ENCODE assay signal across 1 cellular context in the genomic region with DNA sequence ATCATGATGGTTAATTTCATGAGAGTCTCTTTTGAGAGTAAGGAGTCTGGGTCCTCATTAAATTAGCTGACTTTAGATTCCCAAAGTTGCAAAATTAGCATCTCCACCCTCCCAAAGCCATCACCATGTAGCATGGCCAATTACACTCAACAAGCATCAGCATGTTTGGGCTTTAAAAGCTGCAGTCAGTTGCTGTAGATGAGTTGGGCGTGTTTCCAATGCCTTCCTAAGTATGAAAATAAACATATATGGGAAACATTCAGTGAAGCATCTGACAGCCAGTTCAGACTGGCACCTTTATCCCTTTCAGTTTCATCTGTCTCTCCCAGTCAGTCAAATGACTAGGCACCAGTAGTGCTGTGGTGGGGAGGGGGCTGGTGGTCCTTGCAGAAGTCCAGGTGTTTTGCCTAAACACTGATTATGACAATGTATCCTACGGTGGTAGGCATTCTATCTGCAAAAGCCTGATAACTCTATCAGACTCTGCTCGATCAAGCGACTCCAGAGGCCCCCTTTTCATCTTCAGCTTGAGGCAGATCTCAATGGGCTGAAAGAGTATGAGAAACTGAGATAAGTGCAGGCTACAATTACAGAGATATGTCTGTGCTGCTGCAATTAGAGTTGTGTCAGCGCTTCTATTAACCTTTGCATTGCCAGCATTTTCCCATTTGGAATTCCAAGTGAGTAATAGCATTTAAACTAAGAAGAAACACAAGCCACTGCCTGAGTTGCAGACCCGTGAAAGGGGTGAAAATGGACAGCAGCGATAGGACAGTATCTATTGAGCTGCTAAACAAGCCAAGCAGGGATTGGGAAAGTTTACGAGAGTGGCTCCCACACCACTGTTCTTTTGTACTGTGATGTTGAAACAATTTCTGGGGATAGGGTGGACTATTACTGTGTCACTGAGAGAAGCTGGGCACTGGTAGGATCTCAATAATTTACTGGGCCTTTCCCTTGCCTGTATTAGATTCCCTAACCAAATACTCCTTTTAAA.
TF ChIP-seq lines count a peak whose summit lies in the region.

No MANE protein-coding gene starts in this region.

TF ChIP-seq in K562, 482 proteins besides CTCF, POLR2A, EP300 and RAD21 (continued from another document and continues in another):
- TF ChIP-seq, protein P1, sequence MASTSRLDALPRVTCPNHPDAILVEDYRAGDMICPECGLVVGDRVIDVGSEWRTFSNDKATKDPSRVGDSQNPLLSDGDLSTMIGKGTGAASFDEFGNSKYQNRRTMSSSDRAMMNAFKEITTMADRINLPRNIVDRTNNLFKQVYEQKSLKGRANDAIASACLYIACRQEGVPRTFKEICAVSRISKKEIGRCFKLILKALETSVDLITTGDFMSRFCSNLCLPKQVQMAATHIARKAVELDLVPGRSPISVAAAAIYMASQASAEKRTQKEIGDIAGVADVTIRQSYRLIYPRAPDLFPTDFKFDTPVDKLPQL (IDR thresholded peaks at IDR 0.05; ENCODE audit: extremely low read depth, insufficient read length) = no peak
- TF ChIP-seq E2F3 (CRISPR knock-in tag; IDR thresholded peaks at IDR 0.05) (no peak), CC2D1A (IDR thresholded peaks at IDR 0.05) (no peak; the same call in 1 of the 2 replicates), MAZ (CRISPR knock-in tag; conservative IDR thresholded peaks at IDR 0.05 in 1 of 2, IDR thresholded peaks at IDR 0.05 in 1 of 2) (no peak), NFE2 (IDR thresholded peaks at IDR 0.05; ENCODE audit: low read depth) (0 out of 2 replicates have a peak, but pooled peaks have one; percentile 41), ZNF699 (CRISPR knock-in tag; IDR thresholded peaks at IDR 0.05; ENCODE audit: insufficient replicate concordance) (no peak), RBM17 (IDR thresholded peaks at IDR 0.05; ENCODE audit: borderline replicate concordance, low read depth, low read length) (no peak), MYC (IDR thresholded peaks at IDR 0.05; ENCODE audit: low read depth, low read length) (no peak), MYC (CRISPR knock-in tag; IDR thresholded peaks at IDR 0.05; ENCODE audit: borderline replicate concordance, low read depth) (no peak), TCF3 (CRISPR knock-in tag; IDR thresholded peaks at IDR 0.05) (peak; percentile 67), RBM34 (IDR thresholded peaks at IDR 0.05; ENCODE audit: borderline replicate concordance, insufficient read depth, low read length) (no peak), GATAD2B (IDR thresholded peaks at IDR 0.05; ENCODE audit: borderline replicate concordance) (0 out of 2 replicates have a peak, but pooled peaks have one; percentile 23), CBFA2T3 (IDR thresholded peaks at IDR 0.05) (peak; percentile 93), ZNF431 (CRISPR knock-in tag; IDR thresholded peaks at IDR 0.05) (no peak), ZNF124 (CRISPR knock-in tag; IDR thresholded peaks at IDR 0.05) (no peak), NFIC (IDR thresholded peaks at IDR 0.05) (peak; percentile 50; the same call in 1 of the 2 replicates), XRCC3 (IDR thresholded peaks at IDR 0.05) (no peak), DPF2 (IDR thresholded peaks at IDR 0.05) (peak; percentile 56), SLC30A9 (CRISPR knock-in tag; IDR thresholded peaks at IDR 0.05) (no peak), RHOXF2B (CRISPR knock-in tag; conservative IDR thresholded peaks at IDR 0.05) (no peak), PML (IDR thresholded peaks at IDR 0.05; ENCODE audit: low read length) (peak; percentile 46; the same call in 1 of the 2 replicates), ZNF707 (CRISPR knock-in tag; conservative IDR thresholded peaks at IDR 0.05) (no peak), ZNF121 (CRISPR knock-in tag; conservative IDR thresholded peaks at IDR 0.05) (no peak)
- TF ChIP-seq, protein P2, sequence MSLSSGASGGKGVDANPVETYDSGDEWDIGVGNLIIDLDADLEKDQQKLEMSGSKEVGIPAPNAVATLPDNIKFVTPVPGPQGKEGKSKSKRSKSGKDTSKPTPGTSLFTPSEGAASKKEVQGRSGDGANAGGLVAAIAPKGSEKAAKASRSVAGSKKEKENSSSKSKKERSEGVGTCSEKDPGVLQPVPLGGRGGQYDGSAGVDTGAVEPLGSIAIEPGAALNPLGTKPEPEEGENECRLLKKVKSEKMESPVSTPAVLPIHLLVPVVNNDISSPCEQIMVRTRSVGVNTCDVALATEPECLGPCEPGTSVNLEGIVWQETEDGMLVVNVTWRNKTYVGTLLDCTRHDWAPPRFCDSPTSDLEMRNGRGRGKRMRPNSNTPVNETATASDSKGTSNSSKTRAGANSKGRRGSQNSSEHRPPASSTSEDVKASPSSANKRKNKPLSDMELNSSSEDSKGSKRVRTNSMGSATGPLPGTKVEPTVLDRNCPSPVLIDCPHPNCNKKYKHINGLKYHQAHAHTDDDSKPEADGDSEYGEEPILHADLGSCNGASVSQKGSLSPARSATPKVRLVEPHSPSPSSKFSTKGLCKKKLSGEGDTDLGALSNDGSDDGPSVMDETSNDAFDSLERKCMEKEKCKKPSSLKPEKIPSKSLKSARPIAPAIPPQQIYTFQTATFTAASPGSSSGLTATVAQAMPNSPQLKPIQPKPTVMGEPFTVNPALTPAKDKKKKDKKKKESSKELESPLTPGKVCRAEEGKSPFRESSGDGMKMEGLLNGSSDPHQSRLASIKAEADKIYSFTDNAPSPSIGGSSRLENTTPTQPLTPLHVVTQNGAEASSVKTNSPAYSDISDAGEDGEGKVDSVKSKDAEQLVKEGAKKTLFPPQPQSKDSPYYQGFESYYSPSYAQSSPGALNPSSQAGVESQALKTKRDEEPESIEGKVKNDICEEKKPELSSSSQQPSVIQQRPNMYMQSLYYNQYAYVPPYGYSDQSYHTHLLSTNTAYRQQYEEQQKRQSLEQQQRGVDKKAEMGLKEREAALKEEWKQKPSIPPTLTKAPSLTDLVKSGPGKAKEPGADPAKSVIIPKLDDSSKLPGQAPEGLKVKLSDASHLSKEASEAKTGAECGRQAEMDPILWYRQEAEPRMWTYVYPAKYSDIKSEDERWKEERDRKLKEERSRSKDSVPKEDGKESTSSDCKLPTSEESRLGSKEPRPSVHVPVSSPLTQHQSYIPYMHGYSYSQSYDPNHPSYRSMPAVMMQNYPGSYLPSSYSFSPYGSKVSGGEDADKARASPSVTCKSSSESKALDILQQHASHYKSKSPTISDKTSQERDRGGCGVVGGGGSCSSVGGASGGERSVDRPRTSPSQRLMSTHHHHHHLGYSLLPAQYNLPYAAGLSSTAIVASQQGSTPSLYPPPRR (CRISPR knock-in tag; IDR thresholded peaks at IDR 0.05; ENCODE audit: borderline replicate concordance) = no peak
- TF ChIP-seq, protein P3, sequence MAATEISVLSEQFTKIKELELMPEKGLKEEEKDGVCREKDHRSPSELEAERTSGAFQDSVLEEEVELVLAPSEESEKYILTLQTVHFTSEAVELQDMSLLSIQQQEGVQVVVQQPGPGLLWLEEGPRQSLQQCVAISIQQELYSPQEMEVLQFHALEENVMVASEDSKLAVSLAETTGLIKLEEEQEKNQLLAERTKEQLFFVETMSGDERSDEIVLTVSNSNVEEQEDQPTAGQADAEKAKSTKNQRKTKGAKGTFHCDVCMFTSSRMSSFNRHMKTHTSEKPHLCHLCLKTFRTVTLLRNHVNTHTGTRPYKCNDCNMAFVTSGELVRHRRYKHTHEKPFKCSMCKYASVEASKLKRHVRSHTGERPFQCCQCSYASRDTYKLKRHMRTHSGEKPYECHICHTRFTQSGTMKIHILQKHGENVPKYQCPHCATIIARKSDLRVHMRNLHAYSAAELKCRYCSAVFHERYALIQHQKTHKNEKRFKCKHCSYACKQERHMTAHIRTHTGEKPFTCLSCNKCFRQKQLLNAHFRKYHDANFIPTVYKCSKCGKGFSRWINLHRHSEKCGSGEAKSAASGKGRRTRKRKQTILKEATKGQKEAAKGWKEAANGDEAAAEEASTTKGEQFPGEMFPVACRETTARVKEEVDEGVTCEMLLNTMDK (IDR thresholded peaks at IDR 0.05; ENCODE audit: borderline replicate concordance, insufficient read depth, low read depth, low read length, poor library complexity, severe bottlenecking) = no peak
- TF ChIP-seq, protein P4, sequence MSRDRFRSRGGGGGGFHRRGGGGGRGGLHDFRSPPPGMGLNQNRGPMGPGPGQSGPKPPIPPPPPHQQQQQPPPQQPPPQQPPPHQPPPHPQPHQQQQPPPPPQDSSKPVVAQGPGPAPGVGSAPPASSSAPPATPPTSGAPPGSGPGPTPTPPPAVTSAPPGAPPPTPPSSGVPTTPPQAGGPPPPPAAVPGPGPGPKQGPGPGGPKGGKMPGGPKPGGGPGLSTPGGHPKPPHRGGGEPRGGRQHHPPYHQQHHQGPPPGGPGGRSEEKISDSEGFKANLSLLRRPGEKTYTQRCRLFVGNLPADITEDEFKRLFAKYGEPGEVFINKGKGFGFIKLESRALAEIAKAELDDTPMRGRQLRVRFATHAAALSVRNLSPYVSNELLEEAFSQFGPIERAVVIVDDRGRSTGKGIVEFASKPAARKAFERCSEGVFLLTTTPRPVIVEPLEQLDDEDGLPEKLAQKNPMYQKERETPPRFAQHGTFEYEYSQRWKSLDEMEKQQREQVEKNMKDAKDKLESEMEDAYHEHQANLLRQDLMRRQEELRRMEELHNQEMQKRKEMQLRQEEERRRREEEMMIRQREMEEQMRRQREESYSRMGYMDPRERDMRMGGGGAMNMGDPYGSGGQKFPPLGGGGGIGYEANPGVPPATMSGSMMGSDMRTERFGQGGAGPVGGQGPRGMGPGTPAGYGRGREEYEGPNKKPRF (IDR thresholded peaks at IDR 0.05; ENCODE audit: low read depth, low read length) = no peak
- TF ChIP-seq, protein P5, sequence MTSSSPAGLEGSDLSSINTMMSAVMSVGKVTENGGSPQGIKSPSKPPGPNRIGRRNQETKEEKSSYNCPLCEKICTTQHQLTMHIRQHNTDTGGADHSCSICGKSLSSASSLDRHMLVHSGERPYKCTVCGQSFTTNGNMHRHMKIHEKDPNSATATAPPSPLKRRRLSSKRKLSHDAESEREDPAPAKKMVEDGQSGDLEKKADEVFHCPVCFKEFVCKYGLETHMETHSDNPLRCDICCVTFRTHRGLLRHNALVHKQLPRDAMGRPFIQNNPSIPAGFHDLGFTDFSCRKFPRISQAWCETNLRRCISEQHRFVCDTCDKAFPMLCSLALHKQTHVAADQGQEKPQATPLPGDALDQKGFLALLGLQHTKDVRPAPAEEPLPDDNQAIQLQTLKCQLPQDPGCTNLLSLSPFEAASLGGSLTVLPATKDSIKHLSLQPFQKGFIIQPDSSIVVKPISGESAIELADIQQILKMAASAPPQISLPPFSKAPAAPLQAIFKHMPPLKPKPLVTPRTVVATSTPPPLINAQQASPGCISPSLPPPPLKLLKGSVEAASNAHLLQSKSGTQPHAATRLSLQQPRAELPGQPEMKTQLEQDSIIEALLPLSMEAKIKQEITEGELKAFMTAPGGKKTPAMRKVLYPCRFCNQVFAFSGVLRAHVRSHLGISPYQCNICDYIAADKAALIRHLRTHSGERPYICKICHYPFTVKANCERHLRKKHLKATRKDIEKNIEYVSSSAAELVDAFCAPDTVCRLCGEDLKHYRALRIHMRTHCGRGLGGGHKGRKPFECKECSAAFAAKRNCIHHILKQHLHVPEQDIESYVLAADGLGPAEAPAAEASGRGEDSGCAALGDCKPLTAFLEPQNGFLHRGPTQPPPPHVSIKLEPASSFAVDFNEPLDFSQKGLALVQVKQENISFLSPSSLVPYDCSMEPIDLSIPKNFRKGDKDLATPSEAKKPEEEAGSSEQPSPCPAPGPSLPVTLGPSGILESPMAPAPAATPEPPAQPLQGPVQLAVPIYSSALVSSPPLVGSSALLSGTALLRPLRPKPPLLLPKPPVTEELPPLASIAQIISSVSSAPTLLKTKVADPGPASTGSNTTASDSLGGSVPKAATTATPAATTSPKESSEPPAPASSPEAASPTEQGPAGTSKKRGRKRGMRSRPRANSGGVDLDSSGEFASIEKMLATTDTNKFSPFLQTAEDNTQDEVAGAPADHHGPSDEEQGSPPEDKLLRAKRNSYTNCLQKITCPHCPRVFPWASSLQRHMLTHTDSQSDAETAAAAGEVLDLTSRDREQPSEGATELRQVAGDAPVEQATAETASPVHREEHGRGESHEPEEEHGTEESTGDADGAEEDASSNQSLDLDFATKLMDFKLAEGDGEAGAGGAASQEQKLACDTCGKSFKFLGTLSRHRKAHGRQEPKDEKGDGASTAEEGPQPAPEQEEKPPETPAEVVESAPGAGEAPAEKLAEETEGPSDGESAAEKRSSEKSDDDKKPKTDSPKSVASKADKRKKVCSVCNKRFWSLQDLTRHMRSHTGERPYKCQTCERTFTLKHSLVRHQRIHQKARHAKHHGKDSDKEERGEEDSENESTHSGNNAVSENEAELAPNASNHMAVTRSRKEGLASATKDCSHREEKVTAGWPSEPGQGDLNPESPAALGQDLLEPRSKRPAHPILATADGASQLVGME (CRISPR knock-in tag; IDR thresholded peaks at IDR 0.05) = no peak
- TF ChIP-seq, protein P6, sequence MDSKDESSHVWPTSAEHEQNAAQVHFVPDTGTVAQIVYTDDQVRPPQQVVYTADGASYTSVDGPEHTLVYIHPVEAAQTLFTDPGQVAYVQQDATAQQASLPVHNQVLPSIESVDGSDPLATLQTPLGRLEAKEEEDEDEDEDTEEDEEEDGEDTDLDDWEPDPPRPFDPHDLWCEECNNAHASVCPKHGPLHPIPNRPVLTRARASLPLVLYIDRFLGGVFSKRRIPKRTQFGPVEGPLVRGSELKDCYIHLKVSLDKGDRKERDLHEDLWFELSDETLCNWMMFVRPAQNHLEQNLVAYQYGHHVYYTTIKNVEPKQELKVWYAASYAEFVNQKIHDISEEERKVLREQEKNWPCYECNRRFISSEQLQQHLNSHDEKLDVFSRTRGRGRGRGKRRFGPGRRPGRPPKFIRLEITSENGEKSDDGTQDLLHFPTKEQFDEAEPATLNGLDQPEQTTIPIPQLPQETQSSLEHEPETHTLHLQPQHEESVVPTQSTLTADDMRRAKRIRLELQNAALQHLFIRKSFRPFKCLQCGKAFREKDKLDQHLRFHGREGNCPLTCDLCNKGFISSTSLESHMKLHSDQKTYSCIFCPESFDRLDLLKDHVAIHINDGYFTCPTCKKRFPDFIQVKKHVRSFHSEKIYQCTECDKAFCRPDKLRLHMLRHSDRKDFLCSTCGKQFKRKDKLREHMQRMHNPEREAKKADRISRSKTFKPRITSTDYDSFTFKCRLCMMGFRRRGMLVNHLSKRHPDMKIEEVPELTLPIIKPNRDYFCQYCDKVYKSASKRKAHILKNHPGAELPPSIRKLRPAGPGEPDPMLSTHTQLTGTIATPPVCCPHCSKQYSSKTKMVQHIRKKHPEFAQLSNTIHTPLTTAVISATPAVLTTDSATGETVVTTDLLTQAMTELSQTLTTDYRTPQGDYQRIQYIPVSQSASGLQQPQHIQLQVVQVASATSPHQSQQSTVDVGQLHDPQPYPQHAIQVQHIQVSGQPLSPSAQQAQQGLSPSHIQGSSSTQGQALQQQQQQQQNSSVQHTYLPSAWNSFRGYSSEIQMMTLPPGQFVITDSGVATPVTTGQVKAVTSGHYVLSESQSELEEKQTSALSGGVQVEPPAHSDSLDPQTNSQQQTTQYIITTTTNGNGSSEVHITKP (IDR thresholded peaks at IDR 0.05; ENCODE audit: partially characterized antibody) = no peak
